8 cellular contexts compared by ENCODE assay signal in the genomic region with DNA sequence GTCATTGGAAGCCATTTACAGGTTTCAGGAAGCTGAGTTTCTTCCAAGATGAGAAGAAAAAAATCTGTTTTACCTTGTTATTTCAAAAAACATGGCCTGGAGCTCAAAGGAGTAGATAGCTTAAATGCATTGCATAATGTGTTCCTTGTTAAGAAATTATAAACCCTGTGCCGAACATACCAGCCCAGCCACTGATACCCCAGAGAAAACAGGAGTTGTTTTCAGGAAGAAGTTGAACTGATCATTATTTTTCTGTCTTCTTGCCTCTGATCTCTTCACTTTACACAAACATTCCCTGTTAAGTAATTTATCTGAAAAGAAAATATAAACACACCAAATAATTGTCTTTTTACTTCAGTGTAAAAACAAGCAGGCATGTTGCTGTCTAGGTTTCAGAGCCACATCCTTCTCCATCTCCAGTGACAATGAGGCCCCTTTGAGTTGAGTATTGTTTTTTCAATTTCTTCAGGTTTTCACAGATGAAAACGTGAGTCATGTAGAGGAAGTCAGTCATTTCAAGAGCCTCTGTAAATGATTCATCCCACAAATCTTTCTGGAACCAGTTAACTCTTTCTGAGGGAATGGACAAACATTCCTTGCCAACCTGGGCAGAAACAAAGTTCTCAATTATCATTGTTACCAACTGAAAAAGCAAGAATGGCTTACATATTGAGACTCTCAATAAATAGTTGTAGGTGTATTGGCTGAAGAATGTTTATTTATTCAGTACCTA.
DNase-seq lines count a peak whose midpoint lies in the region; ATAC-seq and TF ChIP-seq lines count a peak whose summit lies in the region.

No MANE protein-coding gene starts in this region.

- H3K4me3 ChIP-seq in AG09309 (ENCODE audit: control insufficient read depth, low read depth, low read length), result no peak overlapping the region

- DNase-seq in AG09309 (ENCODE audit: low read depth) (peak; percentile 46), SW480 (ENCODE audit: low spot score) (peak; percentile 30), left colon (no peak), ureter (ENCODE audit: low spot score) (no peak), C1 segment of cervical spinal cord (lab: John Stamatoyannopoulos, UW) (no peak)
- no peak for DNase-seq in activated CD4-positive, CD25-positive, alpha-beta regulatory T cell treated with anti-CD3 and anti-CD28 coated beads, Interleukin-2, amount 50 U/mL, for 72 hours

- ATAC-seq in HG02759 (IDR thresholded peaks at IDR 0.05; ENCODE audit: unreplicated experiment) (peak; percentile 40), left colon (peak; percentile 59), GM18858 (IDR thresholded peaks at IDR 0.05; ENCODE audit: unreplicated experiment) (no peak)

- TF ChIP-seq CTCF in AG09309 (IDR thresholded peaks at IDR 0.05; ENCODE audit: control insufficient read depth, insufficient read depth, low read depth, low read length, missing control alignments), result no peak

- intact Hi-C loops in left colon (cut with DNase I, micrococcal nuclease), result no loop called here

Comparison
In these comparisons a context has a peak if more than half of its experiments do, and no peak if none do; other contexts are left out.
1. DNase-seq: peak in AG09309 (single experiment) and SW480 (single experiment); none in left colon (0 of 2), ureter (single experiment), C1 segment of cervical spinal cord (0 of 14) and activated CD4-positive, CD25-positive, alpha-beta regulatory T cell treated with anti-CD3 and anti-CD28 coated beads, Interleukin-2, amount 50 U/mL, for 72 hours (single experiment).